1 cellular context compared by ENCODE assay signal in the genomic region with DNA sequence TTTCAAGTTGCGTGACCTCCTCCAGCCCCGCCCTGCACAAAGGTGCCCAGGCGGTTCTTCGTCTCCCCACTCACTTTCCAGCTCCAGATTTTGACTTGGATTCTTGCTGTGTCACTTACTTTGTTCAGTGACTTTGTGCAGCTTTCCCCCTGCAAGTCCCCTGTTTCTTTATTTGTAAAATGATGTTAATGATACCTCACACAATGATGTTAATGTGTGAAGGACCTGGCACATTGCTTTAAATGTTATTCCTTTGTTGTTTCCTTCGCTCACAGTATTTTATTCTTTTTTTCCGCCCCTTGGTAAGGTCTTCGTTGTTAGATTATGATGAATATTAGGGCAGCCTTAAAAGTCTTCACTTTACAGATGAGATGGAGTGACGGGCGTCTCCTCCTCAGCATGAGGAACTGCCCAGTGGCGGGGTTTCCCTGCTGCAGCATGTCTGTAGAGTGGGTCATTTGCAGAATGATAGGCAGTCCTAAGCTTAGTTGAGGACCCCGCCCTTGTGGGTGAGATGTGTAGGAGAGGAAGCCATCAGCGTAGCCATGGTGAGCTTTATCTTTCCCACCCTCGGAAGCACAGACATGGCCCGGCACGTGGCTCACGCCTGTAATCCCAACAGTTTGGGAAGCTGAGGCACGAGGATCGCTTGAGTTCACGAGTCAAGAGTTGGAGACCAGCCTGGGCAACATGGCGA.
TF ChIP-seq lines count a peak whose summit lies in the region.

No MANE protein-coding gene starts in this region.

TF ChIP-seq in HepG2, 621 proteins besides CTCF, POLR2A, EP300 and RAD21 (continued from another document):
- TF ChIP-seq, protein P1, sequence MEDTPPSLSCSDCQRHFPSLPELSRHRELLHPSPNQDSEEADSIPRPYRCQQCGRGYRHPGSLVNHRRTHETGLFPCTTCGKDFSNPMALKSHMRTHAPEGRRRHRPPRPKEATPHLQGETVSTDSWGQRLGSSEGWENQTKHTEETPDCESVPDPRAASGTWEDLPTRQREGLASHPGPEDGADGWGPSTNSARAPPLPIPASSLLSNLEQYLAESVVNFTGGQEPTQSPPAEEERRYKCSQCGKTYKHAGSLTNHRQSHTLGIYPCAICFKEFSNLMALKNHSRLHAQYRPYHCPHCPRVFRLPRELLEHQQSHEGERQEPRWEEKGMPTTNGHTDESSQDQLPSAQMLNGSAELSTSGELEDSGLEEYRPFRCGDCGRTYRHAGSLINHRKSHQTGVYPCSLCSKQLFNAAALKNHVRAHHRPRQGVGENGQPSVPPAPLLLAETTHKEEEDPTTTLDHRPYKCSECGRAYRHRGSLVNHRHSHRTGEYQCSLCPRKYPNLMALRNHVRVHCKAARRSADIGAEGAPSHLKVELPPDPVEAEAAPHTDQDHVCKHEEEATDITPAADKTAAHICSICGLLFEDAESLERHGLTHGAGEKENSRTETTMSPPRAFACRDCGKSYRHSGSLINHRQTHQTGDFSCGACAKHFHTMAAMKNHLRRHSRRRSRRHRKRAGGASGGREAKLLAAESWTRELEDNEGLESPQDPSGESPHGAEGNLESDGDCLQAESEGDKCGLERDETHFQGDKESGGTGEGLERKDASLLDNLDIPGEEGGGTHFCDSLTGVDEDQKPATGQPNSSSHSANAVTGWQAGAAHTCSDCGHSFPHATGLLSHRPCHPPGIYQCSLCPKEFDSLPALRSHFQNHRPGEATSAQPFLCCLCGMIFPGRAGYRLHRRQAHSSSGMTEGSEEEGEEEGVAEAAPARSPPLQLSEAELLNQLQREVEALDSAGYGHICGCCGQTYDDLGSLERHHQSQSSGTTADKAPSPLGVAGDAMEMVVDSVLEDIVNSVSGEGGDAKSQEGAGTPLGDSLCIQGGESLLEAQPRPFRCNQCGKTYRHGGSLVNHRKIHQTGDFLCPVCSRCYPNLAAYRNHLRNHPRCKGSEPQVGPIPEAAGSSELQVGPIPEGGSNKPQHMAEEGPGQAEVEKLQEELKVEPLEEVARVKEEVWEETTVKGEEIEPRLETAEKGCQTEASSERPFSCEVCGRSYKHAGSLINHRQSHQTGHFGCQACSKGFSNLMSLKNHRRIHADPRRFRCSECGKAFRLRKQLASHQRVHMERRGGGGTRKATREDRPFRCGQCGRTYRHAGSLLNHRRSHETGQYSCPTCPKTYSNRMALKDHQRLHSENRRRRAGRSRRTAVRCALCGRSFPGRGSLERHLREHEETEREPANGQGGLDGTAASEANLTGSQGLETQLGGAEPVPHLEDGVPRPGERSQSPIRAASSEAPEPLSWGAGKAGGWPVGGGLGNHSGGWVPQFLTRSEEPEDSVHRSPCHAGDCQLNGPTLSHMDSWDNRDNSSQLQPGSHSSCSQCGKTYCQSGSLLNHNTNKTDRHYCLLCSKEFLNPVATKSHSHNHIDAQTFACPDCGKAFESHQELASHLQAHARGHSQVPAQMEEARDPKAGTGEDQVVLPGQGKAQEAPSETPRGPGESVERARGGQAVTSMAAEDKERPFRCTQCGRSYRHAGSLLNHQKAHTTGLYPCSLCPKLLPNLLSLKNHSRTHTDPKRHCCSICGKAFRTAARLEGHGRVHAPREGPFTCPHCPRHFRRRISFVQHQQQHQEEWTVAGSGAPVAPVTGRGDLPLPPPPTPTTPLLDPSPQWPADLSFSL (CRISPR knock-in tag; IDR thresholded peaks at IDR 0.05) = no peak
- TF ChIP-seq PHF20 (CRISPR knock-in tag; IDR thresholded peaks at IDR 0.05) = no peak
- TF ChIP-seq GABPB1 (CRISPR knock-in tag; IDR thresholded peaks at IDR 0.05) = no peak
- TF ChIP-seq ZNF564 (CRISPR knock-in tag; IDR thresholded peaks at IDR 0.05) = no peak
- no peak for TF ChIP-seq ARNT2 (CRISPR knock-in tag; IDR thresholded peaks at IDR 0.05; ENCODE audit: low read depth)
- TF ChIP-seq, protein P2, sequence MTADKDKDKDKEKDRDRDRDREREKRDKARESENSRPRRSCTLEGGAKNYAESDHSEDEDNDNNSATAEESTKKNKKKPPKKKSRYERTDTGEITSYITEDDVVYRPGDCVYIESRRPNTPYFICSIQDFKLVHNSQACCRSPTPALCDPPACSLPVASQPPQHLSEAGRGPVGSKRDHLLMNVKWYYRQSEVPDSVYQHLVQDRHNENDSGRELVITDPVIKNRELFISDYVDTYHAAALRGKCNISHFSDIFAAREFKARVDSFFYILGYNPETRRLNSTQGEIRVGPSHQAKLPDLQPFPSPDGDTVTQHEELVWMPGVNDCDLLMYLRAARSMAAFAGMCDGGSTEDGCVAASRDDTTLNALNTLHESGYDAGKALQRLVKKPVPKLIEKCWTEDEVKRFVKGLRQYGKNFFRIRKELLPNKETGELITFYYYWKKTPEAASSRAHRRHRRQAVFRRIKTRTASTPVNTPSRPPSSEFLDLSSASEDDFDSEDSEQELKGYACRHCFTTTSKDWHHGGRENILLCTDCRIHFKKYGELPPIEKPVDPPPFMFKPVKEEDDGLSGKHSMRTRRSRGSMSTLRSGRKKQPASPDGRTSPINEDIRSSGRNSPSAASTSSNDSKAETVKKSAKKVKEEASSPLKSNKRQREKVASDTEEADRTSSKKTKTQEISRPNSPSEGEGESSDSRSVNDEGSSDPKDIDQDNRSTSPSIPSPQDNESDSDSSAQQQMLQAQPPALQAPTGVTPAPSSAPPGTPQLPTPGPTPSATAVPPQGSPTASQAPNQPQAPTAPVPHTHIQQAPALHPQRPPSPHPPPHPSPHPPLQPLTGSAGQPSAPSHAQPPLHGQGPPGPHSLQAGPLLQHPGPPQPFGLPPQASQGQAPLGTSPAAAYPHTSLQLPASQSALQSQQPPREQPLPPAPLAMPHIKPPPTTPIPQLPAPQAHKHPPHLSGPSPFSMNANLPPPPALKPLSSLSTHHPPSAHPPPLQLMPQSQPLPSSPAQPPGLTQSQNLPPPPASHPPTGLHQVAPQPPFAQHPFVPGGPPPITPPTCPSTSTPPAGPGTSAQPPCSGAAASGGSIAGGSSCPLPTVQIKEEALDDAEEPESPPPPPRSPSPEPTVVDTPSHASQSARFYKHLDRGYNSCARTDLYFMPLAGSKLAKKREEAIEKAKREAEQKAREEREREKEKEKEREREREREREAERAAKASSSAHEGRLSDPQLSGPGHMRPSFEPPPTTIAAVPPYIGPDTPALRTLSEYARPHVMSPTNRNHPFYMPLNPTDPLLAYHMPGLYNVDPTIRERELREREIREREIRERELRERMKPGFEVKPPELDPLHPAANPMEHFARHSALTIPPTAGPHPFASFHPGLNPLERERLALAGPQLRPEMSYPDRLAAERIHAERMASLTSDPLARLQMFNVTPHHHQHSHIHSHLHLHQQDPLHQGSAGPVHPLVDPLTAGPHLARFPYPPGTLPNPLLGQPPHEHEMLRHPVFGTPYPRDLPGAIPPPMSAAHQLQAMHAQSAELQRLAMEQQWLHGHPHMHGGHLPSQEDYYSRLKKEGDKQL (CRISPR knock-in tag; IDR thresholded peaks at IDR 0.05; ENCODE audit: low read depth) = no peak
- 0 out of 2 replicates have a peak, but pooled peaks have one; percentile 1 for TF ChIP-seq SALL1 (CRISPR knock-in tag; IDR thresholded peaks at IDR 0.05)
- TF ChIP-seq, protein P3, sequence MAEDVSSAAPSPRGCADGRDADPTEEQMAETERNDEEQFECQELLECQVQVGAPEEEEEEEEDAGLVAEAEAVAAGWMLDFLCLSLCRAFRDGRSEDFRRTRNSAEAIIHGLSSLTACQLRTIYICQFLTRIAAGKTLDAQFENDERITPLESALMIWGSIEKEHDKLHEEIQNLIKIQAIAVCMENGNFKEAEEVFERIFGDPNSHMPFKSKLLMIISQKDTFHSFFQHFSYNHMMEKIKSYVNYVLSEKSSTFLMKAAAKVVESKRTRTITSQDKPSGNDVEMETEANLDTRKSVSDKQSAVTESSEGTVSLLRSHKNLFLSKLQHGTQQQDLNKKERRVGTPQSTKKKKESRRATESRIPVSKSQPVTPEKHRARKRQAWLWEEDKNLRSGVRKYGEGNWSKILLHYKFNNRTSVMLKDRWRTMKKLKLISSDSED (CRISPR knock-in tag; IDR thresholded peaks at IDR 0.05) = no peak
- TF ChIP-seq HMGA1 (CRISPR knock-in tag; conservative IDR thresholded peaks at IDR 0.05) = no peak
- TF ChIP-seq ZNF33A (CRISPR knock-in tag; IDR thresholded peaks at IDR 0.05; ENCODE audit: borderline replicate concordance) = no peak
- TF ChIP-seq MTA3 (CRISPR knock-in tag; IDR thresholded peaks at IDR 0.05) = no peak
- TF ChIP-seq ZNF569 (CRISPR knock-in tag; IDR thresholded peaks at IDR 0.05; ENCODE audit: borderline replicate concordance) = no peak
- peak; percentile 51; the same call in 1 of the 2 replicates for TF ChIP-seq ZNF605 (CRISPR knock-in tag; IDR thresholded peaks at IDR 0.05)
